Comparison of ENCODE assay signal across 6 cellular contexts in genomic region chr10:98399784-98400183, GRCh38.
"Had no signal": no experiment of that assay in that cellular context is flagged by ENCODE, and none has a peak within 500 bp of the region (broad histone marks: within the 10 kb centered on the region; RNA-seq: fewer than 3 reads in every experiment).

No MANE protein-coding gene starts in this region.

- H3K27ac ChIP-seq: GM23248 had no signal

- DNase-seq: GOT3, H7, HCEC 1CT, KBM-7 had no signal

- H3K9ac ChIP-seq: GM23248 had no signal

- H3K4me3 Mint-ChIP-seq: IgD-negative memory B cell had no signal

- H3K27ac Mint-ChIP-seq: IgD-negative memory B cell had no signal

- H2AFZ ChIP-seq: GM23248 had no signal

- H3K4me3 ChIP-seq: GM23248 had no signal
